Comparison of ENCODE assay signal across 17 cellular contexts in genomic region chr13:48042889-48043288, GRCh38. TPM values are rescaled to one million over a fixed set of nuclear protein-coding genes. Genes with fewer than 3 reads are reported as not detected.
DNase-seq lines count a peak whose midpoint lies in the region; ATAC-seq and TF ChIP-seq lines count a peak whose summit lies in the region.
"Had no signal": no experiment of that assay in that cellular context is flagged by ENCODE, and none has a peak within 500 bp of the region (broad histone marks: within the 10 kb centered on the region; RNA-seq: fewer than 3 reads in every experiment).

No MANE protein-coding gene starts in this region.

- 97 to 99% (median 97%) methylated on average over 2 of the region's 2 CpGs for WGBS in spleen, 5 donors

- H3K4me1 Mint-ChIP-seq in natural killer cell treated with Interleukin-12 subunit alpha and Interleukin-12 subunit beta and Interleukin-15 and Interleukin-18, amount 100 ng/mL, for 72 hours (ENCODE audit: low read depth in 2 of 2) = peaks cover 21 to 32% of the 10 kb centered on the region in 2 donors
- peaks cover 12 to 16% of the 10 kb centered on the region in 2 donors for H3K4me1 Mint-ChIP-seq in natural killer cell
- H3K4me1 Mint-ChIP-seq in activated CD4-positive, alpha-beta memory T cell treated with anti-CD3 and anti-CD28 coated beads for 36 hours (ENCODE audit: low read depth) = peaks cover 37% of the 10 kb centered on the region
- H3K4me1 Mint-ChIP-seq in effector memory CD8-positive, alpha-beta T cell (ENCODE audit: low read depth in 2 of 2) = peaks cover 8 to 13% of the 10 kb centered on the region in 2 donors

- no peak for DNase-seq in natural killer cell treated with Interleukin-12 subunit alpha and Interleukin-12 subunit beta and Interleukin-15 and Interleukin-18, amount 100 ng/mL, for 72 hours (ENCODE audit: low spot score)
- DNase-seq in natural killer cell = no peak
- DNase-seq in activated CD4-positive, alpha-beta memory T cell treated with anti-CD3 and anti-CD28 coated beads for 36 hours = no peak
- DNase-seq in effector memory CD8-positive, alpha-beta T cell = no peak
- no peak for DNase-seq in cerebellar cortex (ENCODE audit: low spot score)
- DNase-seq in sciatic nerve (ENCODE audit: low spot score) = no peak
- no peak for DNase-seq in spleen
- DNase-seq: Calu3; MM.1S; NCI-H2171 treated with DMSO at 0.1 percent for 48 hours; NCI-H526 treated with DMSO at 0.1 percent for 48 hours; stimulated activated CD4-positive, alpha-beta T cell treated with anti-CD3 and anti-CD28 coated beads, Interleukin-12 subunit alpha, Interleukin-12 subunit beta, amount 100 ng/mL, for 4 hours had no signal

- no peak for ATAC-seq in natural killer cell treated with Interleukin-12 subunit alpha and Interleukin-12 subunit beta and Interleukin-15 and Interleukin-18, amount 100 ng/mL, for 72 hours
- ATAC-seq in natural killer cell (no peak), sciatic nerve (no peak)
- no peak for ATAC-seq in effector memory CD8-positive, alpha-beta T cell (replicated peaks)
- ATAC-seq: esophagus mucosa, Right ventricle myocardium inferior had no signal

- peaks cover 0 to 12% (median 8%) of the 10 kb centered on the region in 6 donors for H3K4me1 ChIP-seq in spleen

- POLR2A ChIA-PET in activated CD4-positive, alpha-beta memory T cell treated with anti-CD3 and anti-CD28 coated beads for 36 hours (lab: Charles Lee) = no interaction called here

- peak overlapping the region; percentile 14 to 64 for H3K27ac Mint-ChIP-seq in natural killer cell treated with Interleukin-12 subunit alpha and Interleukin-12 subunit beta and Interleukin-15 and Interleukin-18, amount 100 ng/mL, for 72 hours
- H3K27ac Mint-ChIP-seq in natural killer cell = peak overlapping the region in 1 of 2 donors; percentile 18
- peak overlapping the region; percentile 38 for H3K27ac Mint-ChIP-seq in activated CD4-positive, alpha-beta memory T cell treated with anti-CD3 and anti-CD28 coated beads for 36 hours
- H3K27ac Mint-ChIP-seq in effector memory CD8-positive, alpha-beta T cell = peak overlapping the region; percentile 17 to 55

- H3K36me3 ChIP-seq in spleen = peaks cover 0 to 48% (median 11%) of the 10 kb centered on the region in 6 donors
- H3K36me3 ChIP-seq: thoracic aorta had no signal

- no peak overlapping the region for H3K4me3 ChIP-seq in spleen
- H3K4me3 ChIP-seq: thoracic aorta had no signal

- no peaks in the 10 kb centered on the region for H3K27me3 ChIP-seq in spleen (replicated peaks in 1 of 7)
- H3K27me3 ChIP-seq: neutrophil had no signal

- CTCF ChIA-PET in activated CD4-positive, alpha-beta memory T cell treated with anti-CD3 and anti-CD28 coated beads for 36 hours (lab: Charles Lee) = interaction anchor here (2.1 kb wide), 1 partner anchor 52 kb away, joined by 6 read pairs; the partner anchor contains the start of gene MED4

- H3K9me3 ChIP-seq in spleen = no peaks in the 10 kb centered on the region
- H3K9me3 ChIP-seq: neutrophil, thoracic aorta had no signal

- TF ChIP-seq POLR2A in spleen (IDR thresholded peaks at IDR 0.05) = no peak

- H3K27me3 Mint-ChIP-seq in natural killer cell treated with Interleukin-12 subunit alpha and Interleukin-12 subunit beta and Interleukin-15 and Interleukin-18, amount 100 ng/mL, for 72 hours = no peaks in the 10 kb centered on the region
- H3K27me3 Mint-ChIP-seq in natural killer cell (ENCODE audit: low read depth in 2 of 2) = no peaks in the 10 kb centered on the region
- no peaks in the 10 kb centered on the region for H3K27me3 Mint-ChIP-seq in activated CD4-positive, alpha-beta memory T cell treated with anti-CD3 and anti-CD28 coated beads for 36 hours
- no peaks in the 10 kb centered on the region for H3K27me3 Mint-ChIP-seq in effector memory CD8-positive, alpha-beta T cell
- H3K27me3 Mint-ChIP-seq: IgD-negative memory B cell had no signal

- no peaks in the 10 kb centered on the region for H3K9me3 Mint-ChIP-seq in natural killer cell treated with Interleukin-12 subunit alpha and Interleukin-12 subunit beta and Interleukin-15 and Interleukin-18, amount 100 ng/mL, for 72 hours
- no peaks in the 10 kb centered on the region for H3K9me3 Mint-ChIP-seq in natural killer cell
- no peaks in the 10 kb centered on the region for H3K9me3 Mint-ChIP-seq in activated CD4-positive, alpha-beta memory T cell treated with anti-CD3 and anti-CD28 coated beads for 36 hours
- H3K9me3 Mint-ChIP-seq in effector memory CD8-positive, alpha-beta T cell = no peaks in the 10 kb centered on the region
- H3K9me3 Mint-ChIP-seq: IgD-negative memory B cell had no signal

- no peak overlapping the region for H3K27ac ChIP-seq in spleen
- H3K27ac ChIP-seq: neutrophil had no signal

- peak overlapping the region; percentile 8 for H3K4me3 Mint-ChIP-seq in natural killer cell treated with Interleukin-12 subunit alpha and Interleukin-12 subunit beta and Interleukin-15 and Interleukin-18, amount 100 ng/mL, for 72 hours
- no peak overlapping the region for H3K4me3 Mint-ChIP-seq in natural killer cell
- no peak overlapping the region for H3K4me3 Mint-ChIP-seq in activated CD4-positive, alpha-beta memory T cell treated with anti-CD3 and anti-CD28 coated beads for 36 hours
- no peak overlapping the region for H3K4me3 Mint-ChIP-seq in effector memory CD8-positive, alpha-beta T cell

- peaks cover 14% of the 10 kb centered on the region for H3K36me3 Mint-ChIP-seq in natural killer cell treated with Interleukin-12 subunit alpha and Interleukin-12 subunit beta and Interleukin-15 and Interleukin-18, amount 100 ng/mL, for 72 hours
- H3K36me3 Mint-ChIP-seq in natural killer cell = no peaks in the 10 kb centered on the region
- H3K36me3 Mint-ChIP-seq in activated CD4-positive, alpha-beta memory T cell treated with anti-CD3 and anti-CD28 coated beads for 36 hours = peaks cover 10% of the 10 kb centered on the region
- H3K36me3 Mint-ChIP-seq in effector memory CD8-positive, alpha-beta T cell (ENCODE audit: insufficient read depth) = peaks cover 21% of the 10 kb centered on the region

- no peak for TF ChIP-seq CTCF in natural killer cell (IDR thresholded peaks at IDR 0.05)
- TF ChIP-seq CTCF in spleen (IDR thresholded peaks at IDR 0.05 in 8 of 11, conservative IDR thresholded peaks at IDR 0.05 in 3 of 11) = no peak

- intact Hi-C loops in natural killer cell (cut with micrococcal nuclease) = no loop called here
- intact Hi-C loops in activated CD4-positive, alpha-beta memory T cell treated with anti-CD3 and anti-CD28 coated beads for 36 hours (cut with micrococcal nuclease) = no loop called here
- intact Hi-C loops in sciatic nerve (cut with DNase I) = no loop called here
- intact Hi-C loops in spleen (cut with DNase I; ENCODE audit: low total_unique reads) = no loop called here

RNA-seq across cellular contexts. Expression of gene NUDT15, which starts 5.4 kb away (rescaled TPM):
- total RNA-seq in natural killer cell treated with Interleukin-12 subunit alpha and Interleukin-12 subunit beta and Interleukin-15 and Interleukin-18, amount 100 ng/mL, for 72 hours = 10 to 100 TPM; 16.8 to 19.4 TPM
- total RNA-seq in natural killer cell (1 to 10 TPM; 6.4 to 7.5 (median 6.5) TPM), sciatic nerve (6.9 TPM), spleen (1 to 10 TPM; 4.5 to 9.4 (median 5.6) TPM)
- total RNA-seq in activated CD4-positive, alpha-beta memory T cell treated with anti-CD3 and anti-CD28 coated beads for 36 hours = 10 to 100 TPM; 18.5 to 19.2 TPM
- 1 to 10 TPM; 4.6 to 9.0 (median 6.0) TPM for polyA plus RNA-seq in spleen

RNA-seq across cellular contexts. Expression of gene SUCLA2, which starts 41.8 kb away (rescaled TPM):
- 10 to 100 TPM; 35.3 to 51.9 TPM for total RNA-seq in natural killer cell treated with Interleukin-12 subunit alpha and Interleukin-12 subunit beta and Interleukin-15 and Interleukin-18, amount 100 ng/mL, for 72 hours
- total RNA-seq in natural killer cell = 10 to 100 TPM; 28.4 to 34.3 (median 31.0) TPM
- 10 to 100 TPM; 39.2 to 41.3 TPM for total RNA-seq in activated CD4-positive, alpha-beta memory T cell treated with anti-CD3 and anti-CD28 coated beads for 36 hours
- total RNA-seq in sciatic nerve = 45.4 TPM
- total RNA-seq in spleen = 10 to 100 TPM; 27.9 to 49.6 (median 36.6) TPM
- 10 to 100 TPM; 14.4 to 22.3 (median 21.5) TPM for polyA plus RNA-seq in spleen

RNA-seq across cellular contexts. Expression of gene MED4, which starts 52.0 kb away (rescaled TPM):
- 10 to 100 TPM; 50.2 to 56.5 TPM for total RNA-seq in natural killer cell treated with Interleukin-12 subunit alpha and Interleukin-12 subunit beta and Interleukin-15 and Interleukin-18, amount 100 ng/mL, for 72 hours
- total RNA-seq in natural killer cell = 10 to 100 TPM; 58.2 to 59.3 (median 58.4) TPM
- 10 to 100 TPM; 49.3 to 53.0 TPM for total RNA-seq in activated CD4-positive, alpha-beta memory T cell treated with anti-CD3 and anti-CD28 coated beads for 36 hours
- total RNA-seq in sciatic nerve = 46.4 TPM
- total RNA-seq in spleen = 10 to 100 TPM; 35.7 to 50.8 (median 38.1) TPM
- polyA plus RNA-seq in spleen = 10 to 100 TPM; 47.3 to 61.7 (median 61.6) TPM
